In genomic region chr9:693460-694390, GRCh38 we compare ENCODE assay signal across 9 cellular contexts.
DNase-seq lines count a peak whose midpoint lies in the region; ATAC-seq and TF ChIP-seq lines count a peak whose summit lies in the region.
"Had no signal": no experiment of that assay in that cellular context is flagged by ENCODE, and none has a peak within 500 bp of the region (broad histone marks: within the 10 kb centered on the region; RNA-seq: fewer than 3 reads in every experiment).

No MANE protein-coding gene starts in this region.

- H2BK5ac ChIP-seq in trophoblast cell (ENCODE audit: low read depth, low read length, poor library complexity), result peak overlapping the region; percentile 77

- H2BK12ac ChIP-seq in trophoblast cell (ENCODE audit: low read length), result peak overlapping the region; percentile 58

- peak overlapping the region; percentile 27 for H3K4me2 ChIP-seq in trophoblast cell (ENCODE audit: low read length)

- WGBS in trophoblast cell (ENCODE audit: extremely low coverage, insufficient coverage, insufficient read length), result no CpG with 5 or more reads among the region's 6 CpGs

- peak overlapping the region; percentile 50 for H3K18ac ChIP-seq in trophoblast cell (ENCODE audit: low read length)

- peaks cover 40% of the 10 kb centered on the region for H3K4me1 Mint-ChIP-seq in WTC11

- H4K12ac ChIP-seq in trophoblast cell (ENCODE audit: low read depth, low read length), result no peak overlapping the region

- H4K8ac ChIP-seq in trophoblast cell (ENCODE audit: low read depth, low read length), result peak overlapping the region; percentile 66

- no peak for TF ChIP-seq CTCF in BJ (IDR thresholded peaks at IDR 0.05; ENCODE audit: insufficient read depth, low read depth, low read length)
- TF ChIP-seq CTCF in WTC11 (IDR thresholded peaks at IDR 0.05), result no peak

- peak overlapping the region; percentile 20; the same call in 1 of the 2 replicates for H3K4me3 ChIP-seq in BJ (ENCODE audit: low read depth, low read length)
- H3K4me3 ChIP-seq in trophoblast cell (ENCODE audit: low read depth, low read length), result no peak overlapping the region

- H3K9me3 Mint-ChIP-seq in WTC11, result no peaks in the 10 kb centered on the region

- peak overlapping the region; percentile 92 for H3K27ac ChIP-seq in trophoblast cell (ENCODE audit: low read depth, low read length)

- peak overlapping the region; percentile 63 for H3K14ac ChIP-seq in trophoblast cell (ENCODE audit: low read length)

- H3K27ac Mint-ChIP-seq in WTC11, result peak overlapping the region; percentile 78

- H3K79me2 ChIP-seq in trophoblast cell (ENCODE audit: control insufficient read depth, insufficient read depth, low read length, poor library complexity), result peaks cover 22% of the 10 kb centered on the region

- H3K36me3 ChIP-seq in BJ (ENCODE audit: control insufficient read depth, insufficient read depth, low read length) (no peaks in the 10 kb centered on the region), trophoblast cell (ENCODE audit: control insufficient read depth in 1 of 2, insufficient read depth in 2 of 2, low read length in 2 of 2) (peaks cover 3 to 13% of the 10 kb centered on the region in 2 experiments)

- POLR2A ChIA-PET in BJ (lab: Charles Lee), result interaction anchor here (0.7 to 0.9 kb wide), 2 partner anchors 10 to 58 kb away, joined by 3 to 4 read pairs; no protein-coding TSS in a partner anchor
- POLR2A ChIA-PET in WTC11 (lab: Charles Lee), result interaction anchor here (0.6 kb wide), 1 partner anchor 412 kb away, joined by 3 read pairs; no protein-coding TSS in a partner anchor

- ATAC-seq in WTC11 (peak; percentile 17; the same call in 1 of the 2 replicates), Right ventricle myocardium superior (ENCODE audit: poor library complexity) (peak; percentile 81), HG02610 (IDR thresholded peaks at IDR 0.05; ENCODE audit: unreplicated experiment) (no peak)

- DNase-seq in BJ (ENCODE audit: low read depth), result no peak
- DNase-seq in WTC11 (ENCODE audit: low spot score), result no peak
- DNase-seq in Right ventricle myocardium superior, result no peak
- DNase-seq in trophoblast cell, result no peak
- no peak for DNase-seq in effector CD4-positive, alpha-beta T cell
- DNase-seq in activated effector memory CD4-positive, alpha-beta T cell treated with Interleukin-2 at 50 U/mL for 16 hours, result no peak
- no peak for DNase-seq in CD1c-positive myeloid dendritic cell (ENCODE audit: extremely low spot score)
- DNase-seq: activated CD4-positive, alpha-beta T cell treated with anti-CD3 and anti-CD28 coated beads for 4 hours had no signal

- no peak overlapping the region for H2AK5ac ChIP-seq in trophoblast cell (ENCODE audit: low read length)

- peak overlapping the region; percentile 24 for H2AFZ ChIP-seq in trophoblast cell (ENCODE audit: insufficient read depth, low read length, poor library complexity)

- peak overlapping the region; percentile 53 for H4K91ac ChIP-seq in trophoblast cell (ENCODE audit: low read depth, low read length)

- no peaks in the 10 kb centered on the region for H3K27me3 Mint-ChIP-seq in WTC11 (ENCODE audit: low read depth)

- H3K4me3 Mint-ChIP-seq in WTC11, result no peak overlapping the region

- H3K27me3 ChIP-seq in BJ (ENCODE audit: control insufficient read depth, insufficient read depth, low read length) (no peaks in the 10 kb centered on the region), trophoblast cell (ENCODE audit: insufficient read depth, low read length) (no peaks in the 10 kb centered on the region)

- peaks cover 43% of the 10 kb centered on the region for H3K79me1 ChIP-seq in trophoblast cell (ENCODE audit: low read length)

- CTCF ChIA-PET in BJ (lab: Yijun Ruan, JAX), result interaction anchor here (0.7 to 2.5 kb wide), 11 partner anchors 10 to 119 kb away, joined by 3 to 13 read pairs (median 4); no protein-coding TSS in a partner anchor
- CTCF ChIA-PET in WTC11 (lab: Charles Lee), result interaction anchor here (1.0 to 1.5 kb wide), 4 partner anchors 13 to 316 kb away, joined by 3 to 4 read pairs (median 4); no protein-coding TSS in a partner anchor

- peak overlapping the region; percentile 33 for H3K4ac ChIP-seq in trophoblast cell (ENCODE audit: low read depth, low read length)

- no peaks in the 10 kb centered on the region for H3K9me3 ChIP-seq in trophoblast cell (ENCODE audit: insufficient read depth, low read depth, low read length)

- peak overlapping the region; percentile 46 for H2BK120ac ChIP-seq in trophoblast cell (ENCODE audit: insufficient read depth, low read length, poor library complexity)

- no peak overlapping the region for H3K23ac ChIP-seq in trophoblast cell (ENCODE audit: low read length)

- peaks cover 40 to 52% of the 10 kb centered on the region in 2 experiments for H3K4me1 ChIP-seq in trophoblast cell (ENCODE audit: control insufficient read depth in 1 of 2, insufficient read depth in 2 of 2, low read length in 2 of 2)

- no peaks in the 10 kb centered on the region for H3K36me3 Mint-ChIP-seq in WTC11

- intact Hi-C loops in Right ventricle myocardium superior (cut with DNase I), result loop anchor here (10.0 kb wide), 1 partner anchor 79 kb away; no protein-coding TSS in a partner anchor

- H3K9ac ChIP-seq in trophoblast cell (ENCODE audit: low read length), result peak overlapping the region; percentile 45

TF ChIP-seq in WTC11, 78 proteins besides CTCF, POLR2A, EP300 and RAD21 (continues in another document):
- no peak for TF ChIP-seq ATF6 (CRISPR knock-in tag; IDR thresholded peaks at IDR 0.05)
- TF ChIP-seq HMGXB4 (CRISPR knock-in tag; IDR thresholded peaks at IDR 0.05), result no peak
- no peak for TF ChIP-seq ZNF219 (CRISPR knock-in tag; IDR thresholded peaks at IDR 0.05; ENCODE audit: borderline replicate concordance)
- no peak for TF ChIP-seq TEAD1 (CRISPR knock-in tag; IDR thresholded peaks at IDR 0.05)
- TF ChIP-seq ZNF425 (CRISPR knock-in tag; conservative IDR thresholded peaks at IDR 0.05), result no peak
- no peak for TF ChIP-seq KAT7 (CRISPR knock-in tag; IDR thresholded peaks at IDR 0.05; ENCODE audit: borderline replicate concordance)
